Comparison of ENCODE assay signal across 30 cellular contexts in genomic region chr16:6913535-6913934, GRCh38.
"Had no signal": no experiment of that assay in that cellular context is flagged by ENCODE, and none has a peak within 500 bp of the region (broad histone marks: within the 10 kb centered on the region; RNA-seq: fewer than 3 reads in every experiment).

No MANE protein-coding gene starts in this region.

- H3K9me3 ChIP-seq: gastrocnemius medialis, left ventricle myocardium inferior, mucosa of descending colon, ovary, prostate gland, thoracic aorta, upper lobe of left lung, vagina had no signal

- ATAC-seq: activated CD4-positive, alpha-beta T cell treated with anti-CD3 and anti-CD28 coated beads for 36 hours; activated CD8-positive, alpha-beta memory T cell treated with anti-CD3 and anti-CD28 coated beads, Interleukin-2, amount 10 ng/mL, durations not matched to agents 7 days and 5 days; activated CD8-positive, alpha-beta T cell treated with anti-CD3 and anti-CD28 coated beads, Interleukin-2, amount 10 ng/mL, durations not matched to agents 7 days and 5 days; activated naive CD4-positive, alpha-beta T cell treated with anti-CD3 and anti-CD28 coated beads, Interleukin-2, amount 50 U/mL, for 72 hours; activated T-cell treated with anti-CD3 and anti-CD28 coated beads, Interleukin-2, amount 50 U/mL, for 72 hours; gastrocnemius medialis; mucosa of descending colon; sciatic nerve; stimulated activated naive CD8-positive, alpha-beta T cell treated with anti-CD3 and anti-CD28 coated beads, Interleukin-15, Interleukin-2, amounts not matched to agents 100 U/mL and 50 U/mL, for 24 hours had no signal

- H3K27ac ChIP-seq: coronary artery, dorsolateral prefrontal cortex, gastrocnemius medialis, hepatocyte, left ventricle myocardium inferior, ovary, prostate gland, skin epidermis, thoracic aorta, upper lobe of left lung, vagina had no signal

- H3K4me1 ChIP-seq: gastrocnemius medialis, left ventricle myocardium inferior, prostate gland, upper lobe of left lung, vagina had no signal

- H3K36me3 ChIP-seq: gastrocnemius medialis, left ventricle myocardium inferior, ovary, prostate gland, thoracic aorta, upper lobe of left lung, vagina had no signal

- H3K79me2 ChIP-seq: hepatocyte had no signal

- DNase-seq: activated B cell treated with CpG ODN at 0.5 μM for 24 hours; activated CD4-positive, alpha-beta T cell treated with anti-CD3 and anti-CD28 coated beads for 36 hours; activated CD8-positive, alpha-beta memory T cell treated with anti-CD3 and anti-CD28 coated beads, Interleukin-2, amount 10 ng/mL, durations not matched to agents 7 days and 5 days; activated CD8-positive, alpha-beta T cell treated with anti-CD3 and anti-CD28 coated beads, Interleukin-2, amount 10 ng/mL, durations not matched to agents 7 days and 5 days; activated naive CD4-positive, alpha-beta T cell; activated T-cell treated with anti-CD3 and anti-CD28 coated beads, Interleukin-2, amount 50 U/mL, for 72 hours; cerebellar nuclear complex; effector memory CD4-positive, alpha-beta T cell; erythroblast; gastrocnemius medialis; islet precursor cell; left ventricle myocardium inferior; mucosa of descending colon; ovary; retina; stimulated activated CD4-positive, alpha-beta T cell treated with anti-CD3 and anti-CD28 coated beads, Interleukin-12 subunit alpha, Interleukin-12 subunit beta, amount 100 ng/mL, for 4 hours; stimulated activated CD4-positive, alpha-beta T cell treated with anti-CD3 and anti-CD28 coated beads, Interleukin-4, amount 100 ng/mL, for 1 hour; stimulated activated naive CD8-positive, alpha-beta T cell treated with anti-CD3 and anti-CD28 coated beads, Interleukin-15, Interleukin-2, amounts not matched to agents 100 U/mL and 50 U/mL, for 24 hours; upper lobe of left lung had no signal

- H3K27me3 ChIP-seq: gastrocnemius medialis, hepatocyte, ovary, upper lobe of left lung, vagina had no signal

- H3K4me2 ChIP-seq: hepatocyte had no signal

- FAIRE-seq: bronchial epithelial cell had no signal

- H3K4me3 ChIP-seq: coronary artery, dorsolateral prefrontal cortex, gastrocnemius medialis, hepatocyte, left ventricle myocardium inferior, lung, mucosa of descending colon, ovary, prostate gland, skin epidermis, thoracic aorta, upper lobe of left lung, vagina had no signal

- H2AFZ ChIP-seq: hepatocyte had no signal
